Comparison of ENCODE assay signal across 25 cellular contexts in genomic region chr17:77506371-77506991, GRCh38.
A peak's percentile ranks its signal among the peaks of the same experiment; 100 is the strongest.
DNase-seq lines count a peak whose midpoint lies in the region; ATAC-seq, FAIRE-seq and TF ChIP-seq lines count a peak whose summit lies in the region.
"Had no signal": no experiment of that assay in that cellular context is flagged by ENCODE, and none has a peak within 500 bp of the region (broad histone marks: within the 10 kb centered on the region; RNA-seq: fewer than 3 reads in every experiment).

No MANE protein-coding gene starts in this region.

- no peak overlapping the region for H2BK12ac ChIP-seq in neuronal stem cell (ENCODE audit: low read length)

- H3K27ac Mint-ChIP-seq in CD4-positive, CD25-positive, alpha-beta regulatory T cell, result no peak overlapping the region
- no peak overlapping the region for H3K27ac Mint-ChIP-seq in WTC11
- H3K27ac Mint-ChIP-seq: activated naive CD8-positive, alpha-beta T cell; activated T-helper 1 cell treated with anti-CD3 and anti-CD28 coated beads, Interleukin-12 subunit alpha, Interleukin-12 subunit beta, Interleukin-2, Interleukin-4 antibody, amounts not matched to agents 30 ng/mL and 10 ng/mL and 1 ng/mL, durations not matched to agents 14 hours and 24 hours and 36 hours; B cell; dendritic cell treated with granulocyte-macrophage colony-stimulating factor and Interleukin-4, amounts not matched to agents 40 ng/mL and 50 ng/mL, for 4 days; immature natural killer cell had no signal

- H3K4me3 ChIP-seq in CD4-positive, CD25-positive, alpha-beta regulatory T cell (ENCODE audit: low read depth, low read length), result no peak overlapping the region
- H3K4me3 ChIP-seq in neuronal stem cell (ENCODE audit: low read length in 2 of 2) (no peak overlapping the region), tibial nerve (no peak overlapping the region)
- H3K4me3 ChIP-seq: gastroesophageal sphincter had no signal

- H3K27me3 Mint-ChIP-seq in CD4-positive, CD25-positive, alpha-beta regulatory T cell, result no peaks in the 10 kb centered on the region
- no peaks in the 10 kb centered on the region for H3K27me3 Mint-ChIP-seq in WTC11 (ENCODE audit: low read depth)
- H3K27me3 Mint-ChIP-seq: activated naive CD8-positive, alpha-beta T cell; B cell had no signal

- no peaks in the 10 kb centered on the region for H3K27me3 ChIP-seq in CD4-positive, CD25-positive, alpha-beta regulatory T cell (ENCODE audit: control insufficient read depth, insufficient read depth, low read length)
- H3K27me3 ChIP-seq in neuronal stem cell (ENCODE audit: control insufficient read depth in 3 of 3, insufficient read depth in 3 of 3, low read depth in 1 of 3, low read length in 3 of 3), result no peaks in the 10 kb centered on the region
- H3K27me3 ChIP-seq in tibial nerve, result no peaks in the 10 kb centered on the region
- H3K27me3 ChIP-seq: gastroesophageal sphincter had no signal

- TF ChIP-seq POLR2A in GM12892 (IDR thresholded peaks at IDR 0.05; ENCODE audit: low read depth, low read length) (no peak), tibial nerve (IDR thresholded peaks at IDR 0.05) (no peak)

- TF ChIP-seq CTCF in WTC11 (IDR thresholded peaks at IDR 0.05) (no peak), tibial nerve (IDR thresholded peaks at IDR 0.05) (no peak)

- H3K23ac ChIP-seq in neuronal stem cell (ENCODE audit: low read depth, low read length, poor library complexity), result no peak overlapping the region

- peak overlapping the region; percentile 68 for H2BK15ac ChIP-seq in neuronal stem cell (ENCODE audit: low read length)

- H2BK120ac ChIP-seq in neuronal stem cell (ENCODE audit: low read depth, low read length), result no peak overlapping the region

- H3K4me1 Mint-ChIP-seq in CD4-positive, CD25-positive, alpha-beta regulatory T cell, result peaks cover 0 to 2% (median 0%) of the 10 kb centered on the region in 4 donors
- peaks cover 18% of the 10 kb centered on the region for H3K4me1 Mint-ChIP-seq in WTC11
- H3K4me1 Mint-ChIP-seq: B cell, immature natural killer cell had no signal

- CTCF ChIA-PET in WTC11 (lab: Charles Lee), result interaction anchor here (1.0 to 4.2 kb wide), 9 partner anchors 11 to 578 kb away, joined by 3 to 25 read pairs (median 4); no protein-coding TSS in a partner anchor

- peaks cover 4 to 5% of the 10 kb centered on the region in 2 experiments for H3K9me3 ChIP-seq in CD4-positive, CD25-positive, alpha-beta regulatory T cell (ENCODE audit: control insufficient read depth in 2 of 2, low read length in 2 of 2)
- H3K9me3 ChIP-seq in neuronal stem cell (replicated peaks in 1 of 2; ENCODE audit: control insufficient read depth in 2 of 2, insufficient read depth in 1 of 2, low read depth in 1 of 2, low read length in 2 of 2), result peaks cover 4 to 5% of the 10 kb centered on the region in 2 donors
- H3K9me3 ChIP-seq in tibial nerve, result peaks cover 0 to 3% (median 1%) of the 10 kb centered on the region in 4 donors

- peak overlapping the region; percentile 79 for H2AK5ac ChIP-seq in neuronal stem cell (ENCODE audit: low read depth, low read length)

- peak; percentile 15 for DNase-seq in activated T-cell treated with anti-CD3 and anti-CD28 coated beads, Interleukin-2, amount 50 U/mL, for 1 hour
- DNase-seq in activated T-cell treated with anti-CD3 and anti-CD28 coated beads for 4 hours, result no peak
- DNase-seq in CD4-positive, CD25-positive, alpha-beta regulatory T cell, result no peak
- DNase-seq in WTC11 (ENCODE audit: low spot score), result peak; percentile 11
- no peak for DNase-seq in neuronal stem cell (ENCODE audit: low spot score)
- DNase-seq in effector CD8-positive, alpha-beta T cell (lab: John Stamatoyannopoulos, UW), result no peak
- DNase-seq in GM12892 (ENCODE audit: insufficient read length), result no peak
- no peak for DNase-seq in tibial nerve (ENCODE audit: low spot score in 2 of 2)
- DNase-seq: DMS79 treated with DMSO at 0.1 percent for 48 hours, GF-D8, hypothalamus, immature natural killer cell, mesenchymal stem cell, NCI-H1417 treated with DMSO at 0.1 percent for 48 hours, NCI-H2107, NCI-H446 treated with DMSO at 0.1 percent for 48 hours, T-helper 2 cell, trophoblast cell had no signal

- no peak overlapping the region for H3K27ac ChIP-seq in CD4-positive, CD25-positive, alpha-beta regulatory T cell (ENCODE audit: insufficient read depth, low read length, poor library complexity, severe bottlenecking)
- no peak overlapping the region for H3K27ac ChIP-seq in neuronal stem cell (replicated peaks; ENCODE audit: low read length)
- no peak overlapping the region for H3K27ac ChIP-seq in tibial nerve
- H3K27ac ChIP-seq: gastroesophageal sphincter had no signal

- no peak overlapping the region for H2AFZ ChIP-seq in neuronal stem cell (ENCODE audit: low read length)

- H3K18ac ChIP-seq in neuronal stem cell (ENCODE audit: low read length), result no peak overlapping the region

- no peak overlapping the region for H3K4me3 Mint-ChIP-seq in CD4-positive, CD25-positive, alpha-beta regulatory T cell
- no peak overlapping the region for H3K4me3 Mint-ChIP-seq in WTC11
- H3K4me3 Mint-ChIP-seq: activated naive CD8-positive, alpha-beta T cell; activated T-helper 1 cell treated with anti-CD3 and anti-CD28 coated beads, Interleukin-12 subunit alpha, Interleukin-12 subunit beta, Interleukin-2, Interleukin-4 antibody, amounts not matched to agents 30 ng/mL and 10 ng/mL and 1 ng/mL, durations not matched to agents 14 hours and 24 hours and 36 hours; B cell; dendritic cell treated with granulocyte-macrophage colony-stimulating factor and Interleukin-4, amounts not matched to agents 40 ng/mL and 50 ng/mL, for 4 days; immature natural killer cell had no signal

- H3K4me1 ChIP-seq in CD4-positive, CD25-positive, alpha-beta regulatory T cell (ENCODE audit: control insufficient read depth, insufficient read depth, low read length, poor library complexity, severe bottlenecking), result no peaks in the 10 kb centered on the region
- H3K4me1 ChIP-seq in neuronal stem cell (ENCODE audit: control insufficient read depth in 2 of 2, insufficient read depth in 1 of 2, low read depth in 1 of 2, low read length in 2 of 2), result no peaks in the 10 kb centered on the region
- peaks cover 0 to 5% (median 0%) of the 10 kb centered on the region in 4 donors for H3K4me1 ChIP-seq in tibial nerve
- H3K4me1 ChIP-seq: gastroesophageal sphincter had no signal

- no peak for TF ChIP-seq EP300 in tibial nerve (IDR thresholded peaks at IDR 0.05)

- H4K8ac ChIP-seq in neuronal stem cell (ENCODE audit: low read depth, low read length), result no peak overlapping the region

- no peak overlapping the region for H3K4me2 ChIP-seq in neuronal stem cell (ENCODE audit: insufficient read depth, low read length, poor library complexity, severe bottlenecking)

- peak; percentile 6 to 9 for ATAC-seq in CD4-positive, CD25-positive, alpha-beta regulatory T cell (ENCODE audit: low read depth in 2 of 2)
- ATAC-seq in WTC11, result no peak
- ATAC-seq: gastroesophageal sphincter, left lobe of liver had no signal

- H3K36me3 Mint-ChIP-seq in CD4-positive, CD25-positive, alpha-beta regulatory T cell, result no peaks in the 10 kb centered on the region
- peaks cover 7% of the 10 kb centered on the region for H3K36me3 Mint-ChIP-seq in WTC11

- H3K4ac ChIP-seq in neuronal stem cell (ENCODE audit: low read length), result no peak overlapping the region

- POLR2A ChIA-PET in WTC11 (lab: Charles Lee), result no interaction called here

- no peak overlapping the region for H3K9ac ChIP-seq in neuronal stem cell (ENCODE audit: low read depth, low read length, poor library complexity)

- H3K36me3 ChIP-seq in CD4-positive, CD25-positive, alpha-beta regulatory T cell (ENCODE audit: control insufficient read depth, insufficient read depth, low read length), result peaks cover under 1% of the 10 kb centered on the region
- H3K36me3 ChIP-seq in neuronal stem cell (replicated peaks in 1 of 2; ENCODE audit: control insufficient read depth in 2 of 2, insufficient read depth in 2 of 2, low read length in 2 of 2) (peaks cover 2 to 4% of the 10 kb centered on the region in 2 donors), tibial nerve (peaks cover 0 to 10% (median 0%) of the 10 kb centered on the region in 3 donors)

- H3K14ac ChIP-seq in neuronal stem cell (ENCODE audit: low read length), result peak overlapping the region; percentile 44

- peaks cover 2% of the 10 kb centered on the region for H3K79me1 ChIP-seq in neuronal stem cell (ENCODE audit: low read depth, low read length)

- no peak overlapping the region for H2BK5ac ChIP-seq in neuronal stem cell (ENCODE audit: low read length)

- H3K9me3 Mint-ChIP-seq in CD4-positive, CD25-positive, alpha-beta regulatory T cell, result peaks cover 0 to 8% (median 0%) of the 10 kb centered on the region in 7 donors
- peaks cover 6% of the 10 kb centered on the region for H3K9me3 Mint-ChIP-seq in WTC11

- no peak for FAIRE-seq in GM12892 (lab: Jason Lieb, UNC)
- FAIRE-seq: astrocyte had no signal

- no CpG with 5 or more reads among the region's 27 CpGs for WGBS in neuronal stem cell (ENCODE audit: extremely low coverage in 2 of 2, insufficient read length in 2 of 2, insufficient replicate concordance in 1 of 2), 2 donors
- 83 to 88% methylated on average over 27 of the region's 27 CpGs for WGBS in tibial nerve, 2 donors

- H4K91ac ChIP-seq in neuronal stem cell (ENCODE audit: low read depth, low read length, poor library complexity), result no peak overlapping the region

TF ChIP-seq in WTC11, 78 proteins besides CTCF, POLR2A, EP300 and RAD21:
- TF ChIP-seq FOXP1 (CRISPR knock-in tag; IDR thresholded peaks at IDR 0.05; ENCODE audit: borderline replicate concordance), result 0 out of 2 replicates have a peak, but pooled peaks have one; percentile 34
- TF ChIP-seq OVOL2 (CRISPR knock-in tag; IDR thresholded peaks at IDR 0.05; ENCODE audit: borderline replicate concordance), result no peak

Comparison
In these comparisons a context has a peak if more than half of its experiments do, and no peak if none do; other contexts are left out.
1. DNase-seq: peak in activated T-cell treated with anti-CD3 and anti-CD28 coated beads, Interleukin-2, amount 50 U/mL, for 1 hour (single experiment) and WTC11 (single experiment); none in activated T-cell treated with anti-CD3 and anti-CD28 coated beads for 4 hours (single experiment), CD4-positive, CD25-positive, alpha-beta regulatory T cell (0 of 3), neuronal stem cell (single experiment), effector CD8-positive, alpha-beta T cell (single experiment), GM12892 (single experiment) and tibial nerve (0 of 2).